Comparison of ENCODE assay signal across 15 cellular contexts in genomic region chr7:75876126-75876881, GRCh38. TPM values are rescaled to one million over a fixed set of nuclear protein-coding genes. Genes with fewer than 3 reads are reported as not detected.
DNase-seq lines count a peak whose midpoint lies in the region; ATAC-seq and TF ChIP-seq lines count a peak whose summit lies in the region.
"Had no signal": no experiment of that assay in that cellular context is flagged by ENCODE, and none has a peak within 500 bp of the region (broad histone marks: within the 10 kb centered on the region; RNA-seq: fewer than 3 reads in every experiment).

No MANE protein-coding gene starts in this region.

- TF ChIP-seq CTCF in KMS-11 (conservative IDR thresholded peaks at IDR 0.05; ENCODE audit: low read depth, low read length) (0 out of 2 replicates have a peak, but pooled peaks have one; percentile 0), OCI-LY3 (IDR thresholded peaks at IDR 0.05; ENCODE audit: low read depth, low read length) (no peak), endodermal cell (conservative IDR thresholded peaks at IDR 0.05) (no peak), parathyroid adenoma (IDR thresholded peaks at IDR 0.05) (no peak)

- ATAC-seq in HG03521 (IDR thresholded peaks at IDR 0.05; ENCODE audit: unreplicated experiment) (no peak), HG02678 (IDR thresholded peaks at IDR 0.05; ENCODE audit: unreplicated experiment) (no peak), GM21367 (IDR thresholded peaks at IDR 0.05; ENCODE audit: unreplicated experiment) (no peak), HG03342 (IDR thresholded peaks at IDR 0.05; ENCODE audit: unreplicated experiment) (no peak)
- ATAC-seq: naive thymus-derived CD8-positive, alpha-beta T cell had no signal

- 88% methylated on average over 9 to 11 of the region's 11 CpGs for WGBS in endodermal cell (ENCODE audit: insufficient coverage in 1 of 2, insufficient read length in 1 of 2), 2 experiments

- peak; percentile 30 for DNase-seq in endodermal cell
- DNase-seq: DMS153; naive thymus-derived CD8-positive, alpha-beta T cell; NCI-H69; stimulated activated naive CD4-positive, alpha-beta T cell had no signal

- H3K4me3 ChIP-seq in KMS-11 (IDR thresholded peaks at IDR 0.05; ENCODE audit: insufficient read depth, low read depth, low read length) (no peak overlapping the region), OCI-LY3 (ENCODE audit: low read length) (no peak overlapping the region), endodermal cell (ENCODE audit: low read length) (no peak overlapping the region), parathyroid adenoma (ENCODE audit: low read depth, low read length) (peak overlapping the region; percentile 17)
- H3K4me3 ChIP-seq: BLaER1, lung had no signal

- H4K20me1 ChIP-seq in KMS-11 (ENCODE audit: insufficient read depth) (no peaks in the 10 kb centered on the region), OCI-LY3 (ENCODE audit: insufficient read depth, low read length) (no peaks in the 10 kb centered on the region)

- H2AFZ ChIP-seq in KMS-11 (ENCODE audit: low read depth) (peak overlapping the region; percentile 24; the same call in 1 of the 2 replicates), OCI-LY3 (ENCODE audit: low read depth, low read length) (peak overlapping the region; percentile 54), parathyroid adenoma (peak overlapping the region; percentile 71)

- H3K79me2 ChIP-seq in KMS-11 (ENCODE audit: insufficient read depth, low read depth), result peaks cover 21% of the 10 kb centered on the region
- H3K79me2 ChIP-seq in OCI-LY3 (ENCODE audit: low read length), result peaks cover 14% of the 10 kb centered on the region
- peaks cover 17% of the 10 kb centered on the region for H3K79me2 ChIP-seq in parathyroid adenoma

- H3K27ac Mint-ChIP-seq in endodermal cell, result no peak overlapping the region
- H3K27ac Mint-ChIP-seq: type B pancreatic cell had no signal

- H3K4me1 ChIP-seq in KMS-11 (ENCODE audit: low read depth, poor library complexity, severe bottlenecking) (peaks cover 80% of the 10 kb centered on the region), OCI-LY3 (ENCODE audit: low read length) (peaks cover 13% of the 10 kb centered on the region), endodermal cell (ENCODE audit: control insufficient read depth, insufficient read depth, low read length) (peaks cover 3% of the 10 kb centered on the region), parathyroid adenoma (peaks cover 31% of the 10 kb centered on the region)

- H3K36me3 Mint-ChIP-seq in endodermal cell (ENCODE audit: low read depth), result peaks cover 11% of the 10 kb centered on the region

- H3K27me3 Mint-ChIP-seq in endodermal cell (ENCODE audit: insufficient read depth), result peaks cover 2% of the 10 kb centered on the region
- H3K27me3 Mint-ChIP-seq: naive thymus-derived CD8-positive, alpha-beta T cell; type B pancreatic cell had no signal

- H3K9me3 ChIP-seq in OCI-LY3 (ENCODE audit: insufficient read depth, low read length) (no peaks in the 10 kb centered on the region), endodermal cell (ENCODE audit: control insufficient read depth, low read length) (no peaks in the 10 kb centered on the region), parathyroid adenoma (ENCODE audit: control insufficient read depth, low read length) (no peaks in the 10 kb centered on the region)
- H3K9me3 ChIP-seq: BLaER1 had no signal

- no peaks in the 10 kb centered on the region for H3K9me3 Mint-ChIP-seq in endodermal cell
- H3K9me3 Mint-ChIP-seq: naive thymus-derived CD8-positive, alpha-beta T cell; type B pancreatic cell had no signal

- H3K36me3 ChIP-seq in KMS-11 (ENCODE audit: insufficient read depth) (no peaks in the 10 kb centered on the region; the same call in 1 of the 2 replicates), OCI-LY3 (replicated peaks; ENCODE audit: low read depth, low read length) (peaks cover 2% of the 10 kb centered on the region), endodermal cell (ENCODE audit: control insufficient read depth, insufficient read depth, low read length) (peaks cover 10% of the 10 kb centered on the region), parathyroid adenoma (ENCODE audit: control insufficient read depth, insufficient read depth, low read length) (no peaks in the 10 kb centered on the region)

- H3K27me3 ChIP-seq in KMS-11 (ENCODE audit: insufficient read depth, low read depth), result no peaks in the 10 kb centered on the region
- H3K27me3 ChIP-seq in OCI-LY3 (ENCODE audit: low read depth, low read length), result no peaks in the 10 kb centered on the region
- H3K27me3 ChIP-seq in endodermal cell (ENCODE audit: control insufficient read depth, insufficient read depth, low read length, poor library complexity, severe bottlenecking), result no peaks in the 10 kb centered on the region
- no peaks in the 10 kb centered on the region for H3K27me3 ChIP-seq in parathyroid adenoma (ENCODE audit: control insufficient read depth, insufficient read depth, low read length)
- H3K27me3 ChIP-seq: BLaER1 had no signal

- no peak overlapping the region for H3K4me3 Mint-ChIP-seq in endodermal cell
- H3K4me3 Mint-ChIP-seq: type B pancreatic cell had no signal

- H3K27ac ChIP-seq in KMS-11 (peak overlapping the region; percentile 89), OCI-LY3 (ENCODE audit: low read length) (no peak overlapping the region), endodermal cell (ENCODE audit: low read depth, low read length) (no peak overlapping the region), parathyroid adenoma (peak overlapping the region; percentile 73)
- H3K27ac ChIP-seq: BLaER1 had no signal

- peaks cover 24% of the 10 kb centered on the region for H3K4me1 Mint-ChIP-seq in endodermal cell

- H3K4me2 ChIP-seq in KMS-11 (peak overlapping the region; percentile 88), OCI-LY3 (ENCODE audit: low read length) (0 out of 2 replicates have a peak overlapping the region, but pooled peaks have one; percentile 0), parathyroid adenoma (ENCODE audit: low read length) (peak overlapping the region; percentile 52)
- H3K4me2 ChIP-seq: BLaER1 had no signal

- H3K9ac ChIP-seq in KMS-11 (peak overlapping the region; percentile 43; the same call in 1 of the 2 replicates), OCI-LY3 (ENCODE audit: low read length) (no peak overlapping the region), endodermal cell (ENCODE audit: extremely low read depth, low read length, poor library complexity, severe bottlenecking) (no peak overlapping the region), parathyroid adenoma (no peak overlapping the region)
- H3K9ac ChIP-seq: BLaER1 had no signal

RNA-seq across cellular contexts. Expression of gene RHBDD2, which starts 2.5 kb away (rescaled TPM):
- total RNA-seq in endodermal cell, result 10 to 100 TPM; 51.6 to 68.9 TPM
- 76.5 TPM for polyA plus RNA-seq in endodermal cell (2013, experiment 1 of 2)
- polyA plus RNA-seq in endodermal cell (2013, experiment 2 of 2), result 71.4 TPM

RNA-seq across cellular contexts. Expression of gene POR, which starts 38.7 kb away (rescaled TPM):
- 10 to 100 TPM; 85.2 to 92.9 TPM for total RNA-seq in endodermal cell
- 96.3 TPM for polyA plus RNA-seq in endodermal cell (2013, experiment 1 of 2)
- 80.9 TPM for polyA plus RNA-seq in endodermal cell (2013, experiment 2 of 2)

Comparison
In these comparisons a context has a peak if more than half of its experiments do, and no peak if none do; other contexts are left out.
1. H3K27ac ChIP-seq: peak in KMS-11 (single experiment) and parathyroid adenoma (single experiment); none in OCI-LY3 (single experiment) and endodermal cell (single experiment).
2. H3K4me2 ChIP-seq: peak in every context shown above with its lines; median percentile 88 in KMS-11; 52 in parathyroid adenoma; 0 in OCI-LY3.
3. Peak in every context shown above with its lines, with median percentiles within 50 percentile points of each other: H2AFZ ChIP-seq.